Comparison of ENCODE assay signal across 9 cellular contexts in genomic region chr4:103498161-103499070, GRCh38.
DNase-seq lines count a peak whose midpoint lies in the region; ATAC-seq and TF ChIP-seq lines count a peak whose summit lies in the region.
"Had no signal": no experiment of that assay in that cellular context is flagged by ENCODE, and none has a peak within 500 bp of the region (broad histone marks: within the 10 kb centered on the region; RNA-seq: fewer than 3 reads in every experiment).

No MANE protein-coding gene starts in this region.

- H2AFZ ChIP-seq in Karpas-422 (ENCODE audit: low read length), result no peak overlapping the region

- H3K36me3 ChIP-seq in right lobe of liver (no peaks in the 10 kb centered on the region), Karpas-422 (ENCODE audit: insufficient read depth, low read length) (no peaks in the 10 kb centered on the region)
- H3K36me3 ChIP-seq: cardiac muscle cell, sigmoid colon had no signal

- intact Hi-C loops in right lobe of liver (cut with DNase I), result no loop called here

- WGBS in right lobe of liver (ENCODE audit: insufficient coverage, low coverage, low lambda C conversion rate, missing lambda C conversion rate), result 60% methylated on average over 8 of the region's 8 CpGs

- TF ChIP-seq CTCF in RWPE1 (conservative IDR thresholded peaks at IDR 0.05; ENCODE audit: low read depth) (no peak), retinal pigment epithelial cell (conservative IDR thresholded peaks at IDR 0.05; ENCODE audit: low read depth, low read length) (no peak), right lobe of liver (IDR thresholded peaks at IDR 0.05) (no peak)

- POLR2A ChIA-PET in RWPE1 (lab: Yijun Ruan, JAX; ENCODE audit: low non-redundant PET), result no interaction called here

- no peaks in the 10 kb centered on the region for H3K9me3 ChIP-seq in right lobe of liver
- no peaks in the 10 kb centered on the region for H3K9me3 ChIP-seq in Karpas-422 (ENCODE audit: low read length)
- H3K9me3 ChIP-seq: sigmoid colon had no signal

- no peaks in the 10 kb centered on the region for H4K20me1 ChIP-seq in Karpas-422 (ENCODE audit: insufficient read depth, low read depth, low read length)

- no peaks in the 10 kb centered on the region for H3K9me2 ChIP-seq in Karpas-422 (replicated peaks; ENCODE audit: insufficient read depth, low read length)

- ATAC-seq in GM19043 (IDR thresholded peaks at IDR 0.05; ENCODE audit: low read depth, unreplicated experiment) (peak; percentile 80), HG02763 (IDR thresholded peaks at IDR 0.05; ENCODE audit: unreplicated experiment) (peak; percentile 86), right lobe of liver (no peak)

- CTCF ChIA-PET in RWPE1 (lab: Yijun Ruan, JAX), result interaction anchor here (0.8 kb wide), 1 partner anchor 8 kb away, joined by 5 read pairs; no protein-coding TSS in a partner anchor

- H3K27me3 ChIP-seq in right lobe of liver (no peaks in the 10 kb centered on the region), Karpas-422 (ENCODE audit: low read length) (no peaks in the 10 kb centered on the region)
- H3K27me3 ChIP-seq: cardiac muscle cell, sigmoid colon had no signal

- H3K27ac ChIP-seq in RWPE1, result no peak overlapping the region
- no peak overlapping the region for H3K27ac ChIP-seq in right lobe of liver
- no peak overlapping the region for H3K27ac ChIP-seq in Karpas-422 (ENCODE audit: low read length)
- H3K27ac ChIP-seq: cardiac muscle cell, sigmoid colon had no signal

- H3K9ac ChIP-seq in Karpas-422 (ENCODE audit: low read length), result no peak overlapping the region

- DNase-seq in RWPE1 (ENCODE audit: low spot score) (peak; percentile 74), retinal pigment epithelial cell (ENCODE audit: low read depth) (peak; percentile 46), right lobe of liver (no peak), Karpas-422 (no peak), GF-D8 (lab: John Stamatoyannopoulos, UW) (no peak)
- DNase-seq: sigmoid colon had no signal

- H3K79me2 ChIP-seq in Karpas-422 (ENCODE audit: low read length), result no peaks in the 10 kb centered on the region

- no peak for TF ChIP-seq POLR2A in right lobe of liver (IDR thresholded peaks at IDR 0.05)

- H3K4me1 ChIP-seq in right lobe of liver, result no peaks in the 10 kb centered on the region
- no peaks in the 10 kb centered on the region for H3K4me1 ChIP-seq in Karpas-422 (ENCODE audit: low read length)
- H3K4me1 ChIP-seq: sigmoid colon had no signal

- H3K4me2 ChIP-seq in Karpas-422 (ENCODE audit: low read depth, low read length, poor library complexity, severe bottlenecking), result no peak overlapping the region

- H3K4me3 ChIP-seq in retinal pigment epithelial cell (ENCODE audit: low read length) (no peak overlapping the region), right lobe of liver (no peak overlapping the region), Karpas-422 (ENCODE audit: low read length) (no peak overlapping the region)
- H3K4me3 ChIP-seq: cardiac muscle cell, sigmoid colon had no signal

Comparison
In these comparisons a context has a peak if more than half of its experiments do, and no peak if none do; other contexts are left out.
1. ATAC-seq: peak in GM19043 (single experiment) and HG02763 (single experiment); none in right lobe of liver (0 of 4).
2. DNase-seq: peak in RWPE1 (single experiment) and retinal pigment epithelial cell (single experiment); none in right lobe of liver (0 of 3), Karpas-422 (single experiment) and GF-D8 (single experiment).